1 cellular context compared by ENCODE assay signal in the genomic region with DNA sequence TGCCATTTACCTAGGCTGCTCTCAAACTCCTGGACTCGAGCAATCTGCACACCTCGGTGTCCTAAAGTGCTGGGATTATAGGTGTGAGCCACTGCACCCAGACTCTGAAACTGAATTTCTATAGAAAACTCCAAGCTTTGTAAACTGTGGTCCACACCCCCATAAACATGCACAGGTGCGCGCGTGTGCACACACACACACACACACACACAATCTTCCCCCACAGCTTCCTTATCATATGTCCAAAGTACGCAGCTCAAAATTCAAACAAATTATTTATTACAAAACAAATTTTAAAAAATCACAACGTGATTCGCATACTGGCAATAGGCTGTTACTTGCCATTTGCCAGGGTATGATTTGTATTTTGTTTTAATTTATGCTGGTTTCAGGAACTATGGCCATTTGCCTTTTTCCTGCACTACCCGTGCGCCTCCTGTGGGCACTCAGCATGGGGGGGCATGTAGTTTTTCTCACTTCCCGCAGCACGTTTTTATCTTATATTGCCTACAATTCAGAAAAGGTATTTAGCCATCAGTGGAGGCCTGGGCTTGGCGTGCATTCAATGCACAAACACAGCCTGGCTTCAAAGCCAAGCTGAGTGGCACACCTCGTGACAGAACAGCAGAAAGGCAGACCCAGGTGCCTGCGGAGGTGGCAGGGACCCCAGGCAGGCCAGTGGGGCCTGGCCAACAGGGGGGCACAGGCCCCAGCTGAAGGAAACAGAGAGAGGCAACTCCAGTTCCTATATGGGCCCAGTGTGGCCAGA.
A peak's percentile ranks its signal among the peaks of the same experiment; 100 is the strongest.
TF ChIP-seq lines count a peak whose summit lies in the region.

No MANE protein-coding gene starts in this region.

TF ChIP-seq in HepG2, 621 proteins besides CTCF, POLR2A, EP300 and RAD21:
- no peak for TF ChIP-seq KDM5B (CRISPR knock-in tag; IDR thresholded peaks at IDR 0.05; ENCODE audit: borderline replicate concordance)
- TF ChIP-seq, protein P1, sequence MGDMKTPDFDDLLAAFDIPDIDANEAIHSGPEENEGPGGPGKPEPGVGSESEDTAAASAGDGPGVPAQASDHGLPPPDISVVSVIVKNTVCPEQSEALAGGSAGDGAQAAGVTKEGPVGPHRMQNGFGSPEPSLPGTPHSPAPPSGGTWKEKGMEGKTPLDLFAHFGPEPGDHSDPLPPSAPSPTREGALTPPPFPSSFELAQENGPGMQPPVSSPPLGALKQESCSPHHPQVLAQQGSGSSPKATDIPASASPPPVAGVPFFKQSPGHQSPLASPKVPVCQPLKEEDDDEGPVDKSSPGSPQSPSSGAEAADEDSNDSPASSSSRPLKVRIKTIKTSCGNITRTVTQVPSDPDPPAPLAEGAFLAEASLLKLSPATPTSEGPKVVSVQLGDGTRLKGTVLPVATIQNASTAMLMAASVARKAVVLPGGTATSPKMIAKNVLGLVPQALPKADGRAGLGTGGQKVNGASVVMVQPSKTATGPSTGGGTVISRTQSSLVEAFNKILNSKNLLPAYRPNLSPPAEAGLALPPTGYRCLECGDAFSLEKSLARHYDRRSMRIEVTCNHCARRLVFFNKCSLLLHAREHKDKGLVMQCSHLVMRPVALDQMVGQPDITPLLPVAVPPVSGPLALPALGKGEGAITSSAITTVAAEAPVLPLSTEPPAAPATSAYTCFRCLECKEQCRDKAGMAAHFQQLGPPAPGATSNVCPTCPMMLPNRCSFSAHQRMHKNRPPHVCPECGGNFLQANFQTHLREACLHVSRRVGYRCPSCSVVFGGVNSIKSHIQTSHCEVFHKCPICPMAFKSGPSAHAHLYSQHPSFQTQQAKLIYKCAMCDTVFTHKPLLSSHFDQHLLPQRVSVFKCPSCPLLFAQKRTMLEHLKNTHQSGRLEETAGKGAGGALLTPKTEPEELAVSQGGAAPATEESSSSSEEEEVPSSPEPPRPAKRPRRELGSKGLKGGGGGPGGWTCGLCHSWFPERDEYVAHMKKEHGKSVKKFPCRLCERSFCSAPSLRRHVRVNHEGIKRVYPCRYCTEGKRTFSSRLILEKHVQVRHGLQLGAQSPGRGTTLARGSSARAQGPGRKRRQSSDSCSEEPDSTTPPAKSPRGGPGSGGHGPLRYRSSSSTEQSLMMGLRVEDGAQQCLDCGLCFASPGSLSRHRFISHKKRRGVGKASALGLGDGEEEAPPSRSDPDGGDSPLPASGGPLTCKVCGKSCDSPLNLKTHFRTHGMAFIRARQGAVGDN (CRISPR knock-in tag; IDR thresholded peaks at IDR 0.05) = peak; percentile 17; the same call in 1 of the 2 replicates
- no peak for TF ChIP-seq ZNF335 (CRISPR knock-in tag; IDR thresholded peaks at IDR 0.05)
- TF ChIP-seq MTF1 (CRISPR knock-in tag; IDR thresholded peaks at IDR 0.05) = no peak
- TF ChIP-seq TGIF2 (CRISPR knock-in tag; IDR thresholded peaks at IDR 0.05) = no peak
- no peak for TF ChIP-seq ZNF274 (CRISPR knock-in tag; IDR thresholded peaks at IDR 0.05)
- TF ChIP-seq CREB3 (CRISPR knock-in tag; IDR thresholded peaks at IDR 0.05) = no peak
- TF ChIP-seq POLR2G (IDR thresholded peaks at IDR 0.05; ENCODE audit: low read depth, low read length) = no peak
- TF ChIP-seq, protein P2, sequence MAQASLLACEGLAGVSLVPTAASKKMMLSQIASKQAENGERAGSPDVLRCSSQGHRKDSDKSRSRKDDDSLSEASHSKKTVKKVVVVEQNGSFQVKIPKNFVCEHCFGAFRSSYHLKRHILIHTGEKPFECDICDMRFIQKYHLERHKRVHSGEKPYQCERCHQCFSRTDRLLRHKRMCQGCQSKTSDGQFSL (CRISPR knock-in tag; IDR thresholded peaks at IDR 0.05) = peak; percentile 57; the same call in 1 of the 2 replicates
